1 cellular context compared by ENCODE assay signal in genomic region chr15:67146214-67146613, GRCh38.
TF ChIP-seq lines count a peak whose summit lies in the region.

No MANE protein-coding gene starts in this region.

TF ChIP-seq in HepG2, 621 proteins besides CTCF, POLR2A, EP300 and RAD21 (continued from another document):
- TF ChIP-seq, protein P1, sequence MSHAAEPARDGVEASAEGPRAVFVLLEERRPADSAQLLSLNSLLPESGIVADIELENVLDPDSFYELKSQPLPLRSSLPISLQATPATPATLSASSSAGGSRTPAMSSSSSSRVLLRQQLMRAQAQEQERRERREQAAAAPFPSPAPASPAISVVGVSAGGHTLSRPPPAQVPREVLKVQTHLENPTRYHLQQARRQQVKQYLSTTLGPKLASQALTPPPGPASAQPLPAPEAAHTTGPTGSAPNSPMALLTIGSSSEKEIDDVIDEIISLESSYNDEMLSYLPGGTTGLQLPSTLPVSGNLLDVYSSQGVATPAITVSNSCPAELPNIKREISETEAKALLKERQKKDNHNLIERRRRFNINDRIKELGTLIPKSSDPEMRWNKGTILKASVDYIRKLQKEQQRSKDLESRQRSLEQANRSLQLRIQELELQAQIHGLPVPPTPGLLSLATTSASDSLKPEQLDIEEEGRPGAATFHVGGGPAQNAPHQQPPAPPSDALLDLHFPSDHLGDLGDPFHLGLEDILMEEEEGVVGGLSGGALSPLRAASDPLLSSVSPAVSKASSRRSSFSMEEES (CRISPR knock-in tag; IDR thresholded peaks at IDR 0.05), result peak; percentile 36; the same call in 1 of the 2 replicates
- TF ChIP-seq SOX6 (IDR thresholded peaks at IDR 0.05), result no peak
- no peak for TF ChIP-seq SOX6 (CRISPR knock-in tag; IDR thresholded peaks at IDR 0.05)
- TF ChIP-seq KLF11 (CRISPR knock-in tag; IDR thresholded peaks at IDR 0.05), result 0 out of 2 replicates have a peak, but pooled peaks have one; percentile 13
- no peak for TF ChIP-seq ZNF883 (CRISPR knock-in tag; IDR thresholded peaks at IDR 0.05; ENCODE audit: not compliant biosample characterization)
- TF ChIP-seq ZNF790 (CRISPR knock-in tag; IDR thresholded peaks at IDR 0.05; ENCODE audit: borderline replicate concordance), result no peak
- peak; percentile 99 for TF ChIP-seq ZKSCAN1 (IDR thresholded peaks at IDR 0.05; ENCODE audit: low read length)
- TF ChIP-seq NRL (CRISPR knock-in tag; IDR thresholded peaks at IDR 0.05; ENCODE audit: borderline replicate concordance), result no peak
- no peak for TF ChIP-seq PBX3 (CRISPR knock-in tag; IDR thresholded peaks at IDR 0.05; ENCODE audit: borderline replicate concordance)
- TF ChIP-seq, protein P2, sequence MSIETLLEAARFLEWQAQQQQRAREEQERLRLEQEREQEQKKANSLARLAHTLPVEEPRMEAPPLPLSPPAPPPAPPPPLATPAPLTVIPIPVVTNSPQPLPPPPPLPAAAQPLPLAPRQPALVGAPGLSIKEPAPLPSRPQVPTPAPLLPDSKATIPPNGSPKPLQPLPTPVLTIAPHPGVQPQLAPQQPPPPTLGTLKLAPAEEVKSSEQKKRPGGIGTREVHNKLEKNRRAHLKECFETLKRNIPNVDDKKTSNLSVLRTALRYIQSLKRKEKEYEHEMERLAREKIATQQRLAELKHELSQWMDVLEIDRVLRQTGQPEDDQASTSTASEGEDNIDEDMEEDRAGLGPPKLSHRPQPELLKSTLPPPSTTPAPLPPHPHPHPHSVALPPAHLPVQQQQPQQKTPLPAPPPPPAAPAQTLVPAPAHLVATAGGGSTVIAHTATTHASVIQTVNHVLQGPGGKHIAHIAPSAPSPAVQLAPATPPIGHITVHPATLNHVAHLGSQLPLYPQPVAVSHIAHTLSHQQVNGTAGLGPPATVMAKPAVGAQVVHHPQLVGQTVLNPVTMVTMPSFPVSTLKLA (IDR thresholded peaks at IDR 0.05), result peak; percentile 88
- TF ChIP-seq ZNF10 (CRISPR knock-in tag; IDR thresholded peaks at IDR 0.05; ENCODE audit: borderline replicate concordance, low read depth), result no peak
- TF ChIP-seq HDAC1 (CRISPR knock-in tag; IDR thresholded peaks at IDR 0.05), result no peak
- no peak for TF ChIP-seq HNRNPUL1 (IDR thresholded peaks at IDR 0.05; ENCODE audit: low read depth, low read length)
- peak; percentile 38; the same call in 1 of the 2 replicates for TF ChIP-seq FOSL2 (CRISPR knock-in tag; IDR thresholded peaks at IDR 0.05)
- peak; percentile 88 for TF ChIP-seq MAX (IDR thresholded peaks at IDR 0.05)
- TF ChIP-seq ZNF296 (CRISPR knock-in tag; conservative IDR thresholded peaks at IDR 0.05), result no peak
- no peak for TF ChIP-seq RARA (CRISPR knock-in tag; IDR thresholded peaks at IDR 0.05)
- 0 out of 2 replicates have a peak, but pooled peaks have one; percentile 10 for TF ChIP-seq NKX3-1 (CRISPR knock-in tag; IDR thresholded peaks at IDR 0.05)
- TF ChIP-seq FOXP1 (IDR thresholded peaks at IDR 0.05), result no peak
- TF ChIP-seq FOXP1 (CRISPR knock-in tag; IDR thresholded peaks at IDR 0.05), result peak; percentile 21; the same call in 1 of the 2 replicates
- TF ChIP-seq MXI1 (IDR thresholded peaks at IDR 0.05; ENCODE audit: borderline replicate concordance, low read depth, low read length), result peak; percentile 99
- TF ChIP-seq, protein P3, sequence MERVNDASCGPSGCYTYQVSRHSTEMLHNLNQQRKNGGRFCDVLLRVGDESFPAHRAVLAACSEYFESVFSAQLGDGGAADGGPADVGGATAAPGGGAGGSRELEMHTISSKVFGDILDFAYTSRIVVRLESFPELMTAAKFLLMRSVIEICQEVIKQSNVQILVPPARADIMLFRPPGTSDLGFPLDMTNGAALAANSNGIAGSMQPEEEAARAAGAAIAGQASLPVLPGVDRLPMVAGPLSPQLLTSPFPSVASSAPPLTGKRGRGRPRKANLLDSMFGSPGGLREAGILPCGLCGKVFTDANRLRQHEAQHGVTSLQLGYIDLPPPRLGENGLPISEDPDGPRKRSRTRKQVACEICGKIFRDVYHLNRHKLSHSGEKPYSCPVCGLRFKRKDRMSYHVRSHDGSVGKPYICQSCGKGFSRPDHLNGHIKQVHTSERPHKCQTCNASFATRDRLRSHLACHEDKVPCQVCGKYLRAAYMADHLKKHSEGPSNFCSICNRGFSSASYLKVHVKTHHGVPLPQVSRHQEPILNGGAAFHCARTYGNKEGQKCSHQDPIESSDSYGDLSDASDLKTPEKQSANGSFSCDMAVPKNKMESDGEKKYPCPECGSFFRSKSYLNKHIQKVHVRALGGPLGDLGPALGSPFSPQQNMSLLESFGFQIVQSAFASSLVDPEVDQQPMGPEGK (CRISPR knock-in tag; IDR thresholded peaks at IDR 0.05), result 0 out of 2 replicates have a peak, but pooled peaks have one; percentile 21
- TF ChIP-seq IKZF4 (CRISPR knock-in tag; IDR thresholded peaks at IDR 0.05; ENCODE audit: borderline replicate concordance, low read depth, not compliant biosample characterization), result no peak
- peak; percentile 81 for TF ChIP-seq ARNTL (CRISPR knock-in tag; IDR thresholded peaks at IDR 0.05)
- TF ChIP-seq SOX13 (IDR thresholded peaks at IDR 0.05), result no peak
- peak in 1 of 2 experiments; percentile 19; a peak in 1 of 4 replicates for TF ChIP-seq SOX13 (CRISPR knock-in tag; conservative IDR thresholded peaks at IDR 0.05 in 1 of 2, IDR thresholded peaks at IDR 0.05 in 1 of 2)
- TF ChIP-seq TGIF2 (CRISPR knock-in tag; IDR thresholded peaks at IDR 0.05), result peak; percentile 99
- TF ChIP-seq CSRNP2 (CRISPR knock-in tag; conservative IDR thresholded peaks at IDR 0.05; ENCODE audit: low read depth), result no peak
- TF ChIP-seq SATB2 (CRISPR knock-in tag; IDR thresholded peaks at IDR 0.05), result 0 out of 2 replicates have a peak, but pooled peaks have one; percentile 19
- peak; percentile 81 for TF ChIP-seq BHLHE40 (IDR thresholded peaks at IDR 0.05; ENCODE audit: low read length)
- peak; percentile 89; the same call in 1 of the 2 replicates for TF ChIP-seq SIN3A (IDR thresholded peaks at IDR 0.05; ENCODE audit: borderline replicate concordance, low read depth, low read length)
- no peak for TF ChIP-seq ASH2L (IDR thresholded peaks at IDR 0.05; ENCODE audit: insufficient read length, low read depth, low read length)
- TF ChIP-seq DRAP1 (CRISPR knock-in tag; IDR thresholded peaks at IDR 0.05), result 0 out of 2 replicates have a peak, but pooled peaks have one; percentile 23
- TF ChIP-seq ZNF143 (CRISPR knock-in tag; IDR thresholded peaks at IDR 0.05), result no peak
- TF ChIP-seq, protein P4, sequence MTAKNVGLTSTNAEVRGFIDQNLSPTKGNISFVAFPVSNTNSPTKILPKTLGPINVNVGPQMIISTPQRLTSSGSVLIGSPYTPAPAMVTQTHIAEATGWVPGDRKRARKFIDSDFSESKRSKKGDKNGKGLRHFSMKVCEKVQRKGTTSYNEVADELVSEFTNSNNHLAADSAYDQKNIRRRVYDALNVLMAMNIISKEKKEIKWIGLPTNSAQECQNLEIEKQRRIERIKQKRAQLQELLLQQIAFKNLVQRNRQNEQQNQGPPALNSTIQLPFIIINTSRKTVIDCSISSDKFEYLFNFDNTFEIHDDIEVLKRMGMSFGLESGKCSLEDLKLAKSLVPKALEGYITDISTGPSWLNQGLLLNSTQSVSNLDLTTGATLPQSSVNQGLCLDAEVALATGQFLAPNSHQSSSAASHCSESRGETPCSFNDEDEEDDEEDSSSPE (CRISPR knock-in tag; IDR thresholded peaks at IDR 0.05), result 0 out of 2 replicates have a peak, but pooled peaks have one; percentile 27
- no peak for TF ChIP-seq EEA1 (CRISPR knock-in tag; IDR thresholded peaks at IDR 0.05; ENCODE audit: borderline replicate concordance)
- TF ChIP-seq CHD4 (IDR thresholded peaks at IDR 0.05; ENCODE audit: borderline replicate concordance, low read length), result 0 out of 2 replicates have a peak, but pooled peaks have one; percentile 42
- TF ChIP-seq ZNF558 (CRISPR knock-in tag; IDR thresholded peaks at IDR 0.05; ENCODE audit: borderline replicate concordance), result no peak
- TF ChIP-seq ZNF782 (CRISPR knock-in tag; IDR thresholded peaks at IDR 0.05; ENCODE audit: borderline replicate concordance), result no peak
- 0 out of 2 replicates have a peak, but pooled peaks have one; percentile 32 for TF ChIP-seq ZNF644 (CRISPR knock-in tag; IDR thresholded peaks at IDR 0.05; ENCODE audit: low read depth)
- TF ChIP-seq SALL1 (CRISPR knock-in tag; IDR thresholded peaks at IDR 0.05), result peak; percentile 22; the same call in 1 of the 2 replicates
- TF ChIP-seq KDM5A (IDR thresholded peaks at IDR 0.05; ENCODE audit: borderline replicate concordance, low read length), result no peak
- TF ChIP-seq, protein P5, sequence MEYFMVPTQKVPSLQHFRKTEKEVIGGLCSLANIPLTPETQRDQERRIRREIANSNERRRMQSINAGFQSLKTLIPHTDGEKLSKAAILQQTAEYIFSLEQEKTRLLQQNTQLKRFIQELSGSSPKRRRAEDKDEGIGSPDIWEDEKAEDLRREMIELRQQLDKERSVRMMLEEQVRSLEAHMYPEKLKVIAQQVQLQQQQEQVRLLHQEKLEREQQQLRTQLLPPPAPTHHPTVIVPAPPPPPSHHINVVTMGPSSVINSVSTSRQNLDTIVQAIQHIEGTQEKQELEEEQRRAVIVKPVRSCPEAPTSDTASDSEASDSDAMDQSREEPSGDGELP (IDR thresholded peaks at IDR 0.05; ENCODE audit: borderline replicate concordance, low read depth), result peak; percentile 83
- TF ChIP-seq MEIS2 (CRISPR knock-in tag; IDR thresholded peaks at IDR 0.05), result 0 out of 2 replicates have a peak, but pooled peaks have one; percentile 34
- peak; percentile 97 for TF ChIP-seq MXD4 (CRISPR knock-in tag; IDR thresholded peaks at IDR 0.05)
- peak; percentile 51; the same call in 1 of the 2 replicates for TF ChIP-seq USF2 (IDR thresholded peaks at IDR 0.05; ENCODE audit: low read depth, low read length)
- peak; percentile 57; the same call in 1 of the 2 replicates for TF ChIP-seq USF2 (CRISPR knock-in tag; IDR thresholded peaks at IDR 0.05; ENCODE audit: borderline replicate concordance)
- no peak for TF ChIP-seq DBP (CRISPR knock-in tag; IDR thresholded peaks at IDR 0.05; ENCODE audit: not compliant biosample characterization)
- TF ChIP-seq MYC (CRISPR knock-in tag; IDR thresholded peaks at IDR 0.05; ENCODE audit: borderline replicate concordance), result peak; percentile 55; the same call in 1 of the 2 replicates
- TF ChIP-seq SRSF9 (IDR thresholded peaks at IDR 0.05; ENCODE audit: borderline replicate concordance, insufficient read depth, low read depth, low read length, poor library complexity, severe bottlenecking), result no peak
- TF ChIP-seq ETV5 (CRISPR knock-in tag; IDR thresholded peaks at IDR 0.05; ENCODE audit: borderline replicate concordance), result peak; percentile 27; the same call in 1 of the 2 replicates
- TF ChIP-seq MTF2 (CRISPR knock-in tag; IDR thresholded peaks at IDR 0.05; ENCODE audit: borderline replicate concordance), result no peak
- no peak for TF ChIP-seq ZNF850 (CRISPR knock-in tag; conservative IDR thresholded peaks at IDR 0.05)
